28 cellular contexts compared by ENCODE assay signal in genomic region chrX:82692991-82693390, GRCh38.
"Had no signal": no experiment of that assay in that cellular context is flagged by ENCODE, and none has a peak within 500 bp of the region (broad histone marks: within the 10 kb centered on the region; RNA-seq: fewer than 3 reads in every experiment).

No MANE protein-coding gene starts in this region.

- H3K27me3 ChIP-seq: esophagus muscularis mucosa, foreskin keratinocyte, gastroesophageal sphincter, heart right ventricle had no signal

- H3K27ac ChIP-seq: adrenal gland, coronary artery, dorsolateral prefrontal cortex, esophagus muscularis mucosa, foreskin keratinocyte, gastroesophageal sphincter, heart right ventricle had no signal

- ATAC-seq: activated CD8-positive, alpha-beta memory T cell treated with anti-CD3 and anti-CD28 coated beads, Interleukin-2, amount 10 ng/mL, durations not matched to agents 7 days and 5 days; activated CD8-positive, alpha-beta T cell treated with anti-CD3 and anti-CD28 coated beads, Interleukin-2, amount 10 ng/mL, durations not matched to agents 7 days and 5 days; activated naive CD8-positive, alpha-beta T cell treated with anti-CD3 and anti-CD28 coated beads, Interleukin-2, amount 50 U/mL, for 24 hours; foreskin keratinocyte; gastroesophageal sphincter; heart right ventricle; T-helper 17 cell had no signal

- H3K9me3 ChIP-seq: adrenal gland, esophagus muscularis mucosa, gastroesophageal sphincter, heart right ventricle had no signal

- DNase-seq: activated CD4-positive, alpha-beta T cell treated with anti-CD3 and anti-CD28 coated beads for 1 hour; activated CD4-positive, alpha-beta T cell treated with anti-CD3 and anti-CD28 coated beads for 4 hours; activated CD4-positive, alpha-beta T cell treated with anti-CD3 and anti-CD28 coated beads, Interleukin-2, amount 10 ng/mL, durations not matched to agents 7 days and 5 days; activated CD4-positive, alpha-beta T cell treated with anti-CD3 and anti-CD28 coated beads, Interleukin-2, amount 50 U/mL, for 48 hours; activated CD8-positive, alpha-beta memory T cell treated with anti-CD3 and anti-CD28 coated beads, Interleukin-2, amount 10 ng/mL, durations not matched to agents 7 days and 5 days; activated CD8-positive, alpha-beta memory T cell treated with anti-CD3 and anti-CD28 coated beads, Interleukin-2, amount 50 U/mL, for 4 hours; activated CD8-positive, alpha-beta T cell treated with anti-CD3 and anti-CD28 coated beads, Interleukin-2, amount 10 ng/mL, durations not matched to agents 7 days and 5 days; activated effector memory CD4-positive, alpha-beta T cell treated with anti-CD3 and anti-CD28 coated beads, Interleukin-2, amount 50 U/mL, for 16 hours; activated naive CD4-positive, alpha-beta T cell treated with anti-CD3 and anti-CD28 coated beads for 36 hours; activated naive CD8-positive, alpha-beta T cell treated with anti-CD3 and anti-CD28 coated beads for 36 hours; activated naive CD8-positive, alpha-beta T cell treated with anti-CD3 and anti-CD28 coated beads, Interleukin-2, amount 50 U/mL, for 24 hours; activated T-cell treated with anti-CD3 and anti-CD28 coated beads, Interleukin-2, amount 50 U/mL, for 1 hour; activated T-cell treated with anti-CD3 and anti-CD28 coated beads, Interleukin-2, amount 50 U/mL, for 48 hours; adrenal gland; amygdala; aorta; dorsolateral prefrontal cortex; effector memory CD4-positive, alpha-beta T cell; endodermal cell; erythroblast; foreskin keratinocyte; heart right ventricle; T-helper 1 cell; T-helper 17 cell; T1000 had no signal

- H3K4me1 ChIP-seq: adrenal gland, esophagus muscularis mucosa, foreskin keratinocyte, gastroesophageal sphincter, heart right ventricle had no signal

- H3K4me3 ChIP-seq: adrenal gland, coronary artery, dorsolateral prefrontal cortex, esophagus muscularis mucosa, gastroesophageal sphincter, heart right ventricle had no signal

- H3K36me3 ChIP-seq: adrenal gland, esophagus muscularis mucosa, gastroesophageal sphincter, heart right ventricle had no signal
